ENCODE assay signal across 8 cellular contexts in the genomic region with DNA sequence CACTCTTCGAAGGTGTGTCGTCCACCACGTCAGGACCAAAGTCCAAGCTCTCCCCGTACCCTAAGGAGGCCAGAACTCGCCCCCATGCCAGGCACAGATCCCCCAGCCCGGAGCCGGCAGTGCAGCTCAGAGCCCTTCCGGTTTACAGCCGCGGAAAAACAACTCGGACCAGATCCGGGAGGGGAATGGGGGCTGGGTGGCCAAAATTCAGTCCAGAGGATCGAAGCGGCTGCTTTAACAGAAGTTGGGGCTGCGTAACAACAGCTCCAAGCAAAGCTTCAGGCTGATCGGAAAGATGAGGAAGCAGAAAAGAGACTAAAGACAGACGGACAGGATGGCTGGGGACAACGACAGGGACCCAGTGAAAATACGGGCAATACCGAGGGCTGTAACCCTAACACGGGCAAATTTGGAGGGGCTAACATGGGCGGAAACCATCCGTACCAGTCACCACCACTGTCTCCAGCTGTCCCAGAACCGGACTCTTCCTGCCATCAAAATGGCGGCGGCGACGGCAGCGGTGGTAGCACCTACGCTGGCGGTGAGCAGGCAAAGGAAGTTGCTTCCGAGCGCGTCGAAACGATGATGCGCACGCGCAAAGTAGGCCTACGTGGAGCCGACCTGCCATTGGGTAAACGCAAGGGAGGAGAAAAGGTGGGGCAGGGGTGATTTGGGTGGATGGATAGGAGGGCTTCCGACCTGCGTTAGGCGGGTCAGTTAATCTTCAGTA. TPM values are rescaled to one million over a fixed set of nuclear protein-coding genes. Genes with fewer than 3 reads are reported as not detected.
DNase-seq lines count a peak whose midpoint lies in the region; ATAC-seq and TF ChIP-seq lines count a peak whose summit lies in the region.

A gene (minus strand): TSS at position 556 of the 730 bp plus-strand sequence. CDS start 678 bp downstream, outside the sequence.

- peaks cover 4% of the 10 kb centered on the region for H3K27me3 Mint-ChIP-seq in activated naive CD8-positive, alpha-beta T cell treated with anti-CD3 and anti-CD28 coated beads, Interleukin-2, amount 50 U/mL, for 24 hours

- DNase-seq in GM12865 (ENCODE audit: low read depth): peak; percentile 98
- DNase-seq in NCI-H1417 treated with DMSO at 0.1 percent for 48 hours (lab: John Stamatoyannopoulos, UW): peak; percentile 69
- peak; percentile 94 for DNase-seq in SW480 (ENCODE audit: low spot score)
- DNase-seq in activated naive CD8-positive, alpha-beta T cell treated with anti-CD3 and anti-CD28 coated beads, Interleukin-2, amount 50 U/mL, for 24 hours: peak; percentile 93
- DNase-seq in cardiac muscle cell (ENCODE audit: low read depth in 1 of 2, low spot score in 1 of 2): peak; percentile 96 to 98
- peak; percentile 96 to 99 for DNase-seq in trophoblast cell
- DNase-seq in transverse colon: peak; percentile 96

- WGBS in trophoblast cell (ENCODE audit: extremely low coverage, insufficient coverage, insufficient read length): no CpG with 5 or more reads among the region's 45 CpGs
- WGBS in transverse colon (ENCODE audit: low coverage in 1 of 2), 2 donors: 0% methylated on average over 2 to 45 of the region's 45 CpGs

- H3K4me3 Mint-ChIP-seq in activated naive CD8-positive, alpha-beta T cell treated with anti-CD3 and anti-CD28 coated beads, Interleukin-2, amount 50 U/mL, for 24 hours: peak within 1 kb of the TSS; percentile 99

- H2BK5ac ChIP-seq in trophoblast cell (ENCODE audit: low read depth, low read length, poor library complexity): peak within 1 kb of the TSS; percentile 87

- H2AFZ ChIP-seq in trophoblast cell (ENCODE audit: insufficient read depth, low read length, poor library complexity): peak within 1 kb of the TSS; percentile 61

- peak within 1 kb of the TSS; percentile 86 for H2AK5ac ChIP-seq in trophoblast cell (ENCODE audit: low read length)

- H3K79me2 ChIP-seq in trophoblast cell (ENCODE audit: control insufficient read depth, insufficient read depth, low read length, poor library complexity): peaks cover 5% of the 10 kb centered on the region

- in situ Hi-C loops in transverse colon (cut with MboI; ENCODE audit: low pct_ligation_motif_present in 1 of 4, low pct_unique_long_range_greater_than_20kb in 1 of 4, low sequenced_read_pairs in 3 of 4): loop anchor here in 3 of 4 donors (25.0 kb wide), 4 partner anchors 900 to 1850 kb away; a partner anchor contains a TSS

- H3K4me1 Mint-ChIP-seq in activated naive CD8-positive, alpha-beta T cell treated with anti-CD3 and anti-CD28 coated beads, Interleukin-2, amount 50 U/mL, for 24 hours: peaks cover 46% of the 10 kb centered on the region

- H2BK12ac ChIP-seq in trophoblast cell (ENCODE audit: low read length): no peak within 1 kb of the TSS

- H3K79me1 ChIP-seq in trophoblast cell (ENCODE audit: low read length): peaks cover 6% of the 10 kb centered on the region

- H3K36me3 Mint-ChIP-seq in activated naive CD8-positive, alpha-beta T cell treated with anti-CD3 and anti-CD28 coated beads, Interleukin-2, amount 50 U/mL, for 24 hours (ENCODE audit: low read depth): peaks cover 35% of the 10 kb centered on the region

- no peak for TF ChIP-seq EP300 in transverse colon (IDR thresholded peaks at IDR 0.05; ENCODE audit: low read depth)

- H4K12ac ChIP-seq in trophoblast cell (ENCODE audit: low read depth, low read length): peak within 1 kb of the TSS; percentile 91

- peak within 1 kb of the TSS; percentile 96 for H3K14ac ChIP-seq in trophoblast cell (ENCODE audit: low read length)

- TF ChIP-seq POLR2A in transverse colon (IDR thresholded peaks at IDR 0.05): peak; percentile 91

- peak within 1 kb of the TSS; percentile 90 for H3K4ac ChIP-seq in trophoblast cell (ENCODE audit: low read depth, low read length)

- TF ChIP-seq CTCF in GM12865 (IDR thresholded peaks at IDR 0.05; ENCODE audit: insufficient read depth, low read depth, low read length, missing control alignments) (no peak), cardiac muscle cell (IDR thresholded peaks at IDR 0.05; ENCODE audit: low read depth, low read length) (no peak), transverse colon (IDR thresholded peaks at IDR 0.05) (peak in 1 of 5 experiments; percentile 22)

- H3K9ac ChIP-seq in trophoblast cell (ENCODE audit: low read length): peak within 1 kb of the TSS; percentile 96

- peak within 1 kb of the TSS; percentile 90 for H3K4me3 ChIP-seq in GM12865 (ENCODE audit: low read depth, low read length)
- peak within 1 kb of the TSS; percentile 76 for H3K4me3 ChIP-seq in cardiac muscle cell
- H3K4me3 ChIP-seq in trophoblast cell (ENCODE audit: low read depth, low read length): peak within 1 kb of the TSS; percentile 81
- H3K4me3 ChIP-seq in transverse colon: peak within 1 kb of the TSS; percentile 71 to 81 (median 81)

- peak within 1 kb of the TSS; percentile 78 for H2BK120ac ChIP-seq in trophoblast cell (ENCODE audit: insufficient read depth, low read length, poor library complexity)

- peak within 1 kb of the TSS; percentile 97 for H4K91ac ChIP-seq in trophoblast cell (ENCODE audit: low read depth, low read length)

- intact Hi-C loops in transverse colon (cut with DNase I; ENCODE audit: low total_unique reads): no loop called here

- H3K27ac ChIP-seq in cardiac muscle cell: peak within 1 kb of the TSS; percentile 96
- peak within 1 kb of the TSS; percentile 93 for H3K27ac ChIP-seq in trophoblast cell (ENCODE audit: low read depth, low read length)
- H3K27ac ChIP-seq in transverse colon: peak within 1 kb of the TSS; percentile 94 to 98 (median 96)

- peak within 1 kb of the TSS; percentile 52 for H3K4me2 ChIP-seq in trophoblast cell (ENCODE audit: low read length)

- H3K36me3 ChIP-seq in cardiac muscle cell (peaks cover 13% of the 10 kb centered on the region), trophoblast cell (ENCODE audit: control insufficient read depth in 1 of 2, insufficient read depth in 2 of 2, low read length in 2 of 2) (no peaks in the 10 kb centered on the region), transverse colon (peaks cover 0 to 16% (median 1%) of the 10 kb centered on the region in 4 donors)

- no peaks in the 10 kb centered on the region for H3K27me3 ChIP-seq in cardiac muscle cell
- no peaks in the 10 kb centered on the region for H3K27me3 ChIP-seq in trophoblast cell (ENCODE audit: insufficient read depth, low read length)
- no peaks in the 10 kb centered on the region for H3K27me3 ChIP-seq in transverse colon

- H3K9me3 Mint-ChIP-seq in activated naive CD8-positive, alpha-beta T cell treated with anti-CD3 and anti-CD28 coated beads, Interleukin-2, amount 50 U/mL, for 24 hours: no peaks in the 10 kb centered on the region

- ATAC-seq in HG02763 (IDR thresholded peaks at IDR 0.05; ENCODE audit: unreplicated experiment): peak; percentile 99
- peak; percentile 99 for ATAC-seq in activated naive CD8-positive, alpha-beta T cell treated with anti-CD3 and anti-CD28 coated beads, Interleukin-2, amount 50 U/mL, for 24 hours

- H3K18ac ChIP-seq in trophoblast cell (ENCODE audit: low read length): peak within 1 kb of the TSS; percentile 98

- peak within 1 kb of the TSS; percentile 99 for H4K8ac ChIP-seq in trophoblast cell (ENCODE audit: low read depth, low read length)

- H3K9me3 ChIP-seq in cardiac muscle cell (ENCODE audit: low read depth) (no peaks in the 10 kb centered on the region), trophoblast cell (ENCODE audit: insufficient read depth, low read depth, low read length) (no peaks in the 10 kb centered on the region), transverse colon (no peaks in the 10 kb centered on the region)

- peaks cover 26% of the 10 kb centered on the region for H3K4me1 ChIP-seq in cardiac muscle cell (ENCODE audit: low read depth)
- H3K4me1 ChIP-seq in trophoblast cell (ENCODE audit: control insufficient read depth in 1 of 2, insufficient read depth in 2 of 2, low read length in 2 of 2): peaks cover 0 to 3% of the 10 kb centered on the region in 2 experiments
- peaks cover 7 to 44% (median 29%) of the 10 kb centered on the region in 4 donors for H3K4me1 ChIP-seq in transverse colon

- no peak within 1 kb of the TSS for H3K23ac ChIP-seq in trophoblast cell (ENCODE audit: low read length)

- peak within 1 kb of the TSS; percentile 100 for H3K27ac Mint-ChIP-seq in activated naive CD8-positive, alpha-beta T cell treated with anti-CD3 and anti-CD28 coated beads, Interleukin-2, amount 50 U/mL, for 24 hours

RNA-seq across cellular contexts. Expression of the gene that starts here (rescaled TPM):
- total RNA-seq in cardiac muscle cell (38.5 and 62.5 TPM in 2 replicates), transverse colon (10 to 100 TPM in 3 of 4 donors, 1 to 10 TPM in 1; 7.8 to 91.6 (median 44.5) TPM)
- polyA plus RNA-seq in cardiac muscle cell: 120 and 129 TPM in 2 replicates
- polyA plus RNA-seq in trophoblast cell (2013): 108 and 113 TPM in 2 replicates

Comparison
In these comparisons a context has a peak if more than half of its experiments do, and no peak if none do; other contexts are left out.
1. Peak in every context shown above with its lines: DNase-seq, ATAC-seq, H3K4me3 ChIP-seq and H3K27ac ChIP-seq.